ENCODE assay signal across 7 cellular contexts in the genomic region with DNA sequence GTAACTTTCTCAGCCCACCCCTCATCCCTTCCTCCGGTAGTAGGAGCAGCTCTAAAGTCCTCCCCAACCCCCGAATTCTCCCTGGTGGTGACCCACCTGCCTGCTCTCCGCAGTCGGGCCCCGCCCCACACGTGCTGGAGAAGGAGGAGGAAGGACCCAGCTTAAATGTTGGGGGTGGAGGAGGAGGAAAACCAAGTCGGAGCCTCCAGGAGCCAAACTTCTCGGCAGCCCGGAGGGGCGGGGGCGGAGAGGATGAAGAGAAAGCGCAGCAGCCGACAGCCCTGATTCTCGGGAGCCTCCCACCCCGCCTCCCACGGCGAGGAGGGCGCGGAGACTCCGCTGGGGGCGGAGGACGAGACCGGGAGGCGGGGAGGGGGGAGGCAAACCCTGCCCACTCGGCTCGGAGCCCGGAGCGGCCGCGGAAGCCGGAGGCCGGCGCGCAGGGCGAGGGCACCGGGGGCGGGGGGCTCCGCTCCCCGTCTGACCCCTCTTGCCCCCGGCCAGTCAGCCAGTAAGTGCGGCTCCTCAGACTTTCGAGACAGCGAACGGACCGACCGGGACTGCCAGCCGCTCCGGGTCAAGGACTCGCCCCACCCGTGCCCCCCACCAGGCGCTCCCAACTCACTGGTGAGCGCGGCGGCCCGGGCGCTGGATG. TPM values are rescaled to one million over a fixed set of nuclear protein-coding genes. Genes with fewer than 3 reads are reported as not detected.
DNase-seq lines count a peak whose midpoint lies in the region; ATAC-seq, FAIRE-seq and TF ChIP-seq lines count a peak whose summit lies in the region.

A gene with protein sequence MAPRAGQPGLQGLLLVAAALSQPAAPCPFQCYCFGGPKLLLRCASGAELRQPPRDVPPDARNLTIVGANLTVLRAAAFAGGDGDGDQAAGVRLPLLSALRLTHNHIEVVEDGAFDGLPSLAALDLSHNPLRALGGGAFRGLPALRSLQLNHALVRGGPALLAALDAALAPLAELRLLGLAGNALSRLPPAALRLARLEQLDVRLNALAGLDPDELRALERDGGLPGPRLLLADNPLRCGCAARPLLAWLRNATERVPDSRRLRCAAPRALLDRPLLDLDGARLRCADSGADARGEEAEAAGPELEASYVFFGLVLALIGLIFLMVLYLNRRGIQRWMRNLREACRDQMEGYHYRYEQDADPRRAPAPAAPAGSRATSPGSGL (plus strand): TSS at position 394 of the 655 bp plus-strand sequence. CDS start 276 bp downstream, outside the sequence.

- H3K27me3 Mint-ChIP-seq in WTC11 (ENCODE audit: low read depth), result peaks cover 70% of the 10 kb centered on the region

- peaks cover 27% of the 10 kb centered on the region for H3K4me1 Mint-ChIP-seq in WTC11

- peak; percentile 6 for ATAC-seq in WTC11
- ATAC-seq in pancreas, result no peak
- ATAC-seq in left lobe of liver, result no peak
- no peak for ATAC-seq in HG03097 (IDR thresholded peaks at IDR 0.05; ENCODE audit: low FRiP score, unreplicated experiment)

- intact Hi-C loops in esophagus squamous epithelium (cut with DNase I), result loop anchor here (10.0 kb wide), 1 partner anchor 316 kb away; no protein-coding TSS in a partner anchor
- intact Hi-C loops in pancreas (cut with DNase I), result loop anchor here in 1 of 3 donors (10.0 kb wide), 2 partner anchors 216 to 306 kb away; no protein-coding TSS in a partner anchor

- H3K9me3 ChIP-seq in esophagus squamous epithelium (no peaks in the 10 kb centered on the region), pancreas (no peaks in the 10 kb centered on the region)

- DNase-seq in HFF-Myc (ENCODE audit: extremely low read depth, low read depth), result no peak
- DNase-seq in WTC11 (ENCODE audit: low spot score), result peak; percentile 65
- DNase-seq in esophagus squamous epithelium (lab: John Stamatoyannopoulos, UW), result no peak
- DNase-seq in pancreas, result peak in 2 of 6 donors; percentile 69 to 70
- no peak for DNase-seq in inferior parietal cortex (ENCODE audit: extremely low spot score)
- no peak for DNase-seq in left lobe of liver (ENCODE audit: low spot score)

- H3K27me3 ChIP-seq in esophagus squamous epithelium (peaks cover 11 to 89% (median 16%) of the 10 kb centered on the region in 4 donors), pancreas (peaks cover 0 to 4% (median 0%) of the 10 kb centered on the region in 4 donors)

- no peak for TF ChIP-seq CTCF in HFF-Myc (IDR thresholded peaks at IDR 0.05; ENCODE audit: low read depth, low read length, missing control alignments)
- no peak for TF ChIP-seq CTCF in WTC11 (IDR thresholded peaks at IDR 0.05)
- TF ChIP-seq CTCF in esophagus squamous epithelium (IDR thresholded peaks at IDR 0.05), result no peak
- TF ChIP-seq CTCF in pancreas (IDR thresholded peaks at IDR 0.05), result no peak

- H3K9me3 Mint-ChIP-seq in WTC11, result no peaks in the 10 kb centered on the region

- TF ChIP-seq POLR2A in esophagus squamous epithelium (IDR thresholded peaks at IDR 0.05), result no peak

- WGBS in esophagus squamous epithelium, 2 donors, result 0 to 10% methylated on average over 2 to 3 of the region's 56 CpGs
- 6 to 16% methylated on average over 17 to 56 of the region's 56 CpGs for WGBS in pancreas, 2 donors

- POLR2A ChIA-PET in WTC11 (lab: Charles Lee), result interaction anchor here (1.1 kb wide), 1 partner anchor 100 kb away, joined by 3 read pairs; no protein-coding TSS in a partner anchor

- CTCF ChIA-PET in WTC11 (lab: Charles Lee), result interaction anchor here (0.6 to 7.6 kb wide), 21 partner anchors 9 to 311 kb away, joined by 3 to 191 read pairs (median 6); no protein-coding TSS in a partner anchor

- H3K36me3 Mint-ChIP-seq in WTC11, result no peaks in the 10 kb centered on the region

- H3K4me1 ChIP-seq in esophagus squamous epithelium (peaks cover 5 to 24% (median 20%) of the 10 kb centered on the region in 3 donors), pancreas (no peaks in the 10 kb centered on the region)

- H3K4me3 ChIP-seq in HFF-Myc (replicated peaks; ENCODE audit: low read depth, low read length) (peak within 1 kb of the TSS; percentile 33), esophagus squamous epithelium (peak within 1 kb of the TSS; percentile 25 to 69 (median 46)), pancreas (peak within 1 kb of the TSS in 3 of 4 donors; percentile 10 to 46 (median 32))

- no peak within 1 kb of the TSS for H3K27ac ChIP-seq in esophagus squamous epithelium
- no peak within 1 kb of the TSS for H3K27ac ChIP-seq in pancreas

- no peak within 1 kb of the TSS for H3K27ac Mint-ChIP-seq in WTC11

- H3K4me3 Mint-ChIP-seq in WTC11, result peak within 1 kb of the TSS; percentile 77

- no peak for FAIRE-seq in pancreas (lab: Jason Lieb, UNC)

- no peaks in the 10 kb centered on the region for H3K36me3 ChIP-seq in esophagus squamous epithelium
- no peaks in the 10 kb centered on the region for H3K36me3 ChIP-seq in pancreas

TF ChIP-seq in WTC11, 78 proteins besides CTCF, POLR2A, EP300 and RAD21 (continues in another document):
- TF ChIP-seq ZNF671 (CRISPR knock-in tag; IDR thresholded peaks at IDR 0.05) (no peak), RELA (CRISPR knock-in tag; IDR thresholded peaks at IDR 0.05; ENCODE audit: borderline replicate concordance) (no peak), ZNF138 (CRISPR knock-in tag; conservative IDR thresholded peaks at IDR 0.05) (no peak), ZNF263 (CRISPR knock-in tag; IDR thresholded peaks at IDR 0.05; ENCODE audit: low read depth) (peak; percentile 77), JUN (CRISPR knock-in tag; IDR thresholded peaks at IDR 0.05) (no peak), RORB (CRISPR knock-in tag; IDR thresholded peaks at IDR 0.05) (no peak), ZNF317 (CRISPR knock-in tag; IDR thresholded peaks at IDR 0.05; ENCODE audit: borderline replicate concordance, low read depth) (no peak), ETV6 (CRISPR knock-in tag; IDR thresholded peaks at IDR 0.05) (no peak)
- TF ChIP-seq, protein P1, sequence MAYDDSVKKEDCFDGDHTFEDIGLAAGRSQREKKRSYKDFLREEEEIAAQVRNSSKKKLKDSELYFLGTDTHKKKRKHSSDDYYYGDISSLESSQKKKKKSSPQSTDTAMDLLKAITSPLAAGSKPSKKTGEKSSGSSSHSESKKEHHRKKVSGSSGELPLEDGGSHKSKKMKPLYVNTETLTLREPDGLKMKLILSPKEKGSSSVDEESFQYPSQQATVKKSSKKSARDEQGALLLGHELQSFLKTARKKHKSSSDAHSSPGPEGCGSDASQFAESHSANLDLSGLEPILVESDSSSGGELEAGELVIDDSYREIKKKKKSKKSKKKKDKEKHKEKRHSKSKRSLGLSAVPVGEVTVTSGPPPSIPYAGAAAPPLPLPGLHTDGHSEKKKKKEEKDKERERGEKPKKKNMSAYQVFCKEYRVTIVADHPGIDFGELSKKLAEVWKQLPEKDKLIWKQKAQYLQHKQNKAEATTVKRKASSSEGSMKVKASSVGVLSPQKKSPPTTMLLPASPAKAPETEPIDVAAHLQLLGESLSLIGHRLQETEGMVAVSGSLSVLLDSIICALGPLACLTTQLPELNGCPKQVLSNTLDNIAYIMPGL (CRISPR knock-in tag; IDR thresholded peaks at IDR 0.05), result no peak
- TF ChIP-seq, protein P2, sequence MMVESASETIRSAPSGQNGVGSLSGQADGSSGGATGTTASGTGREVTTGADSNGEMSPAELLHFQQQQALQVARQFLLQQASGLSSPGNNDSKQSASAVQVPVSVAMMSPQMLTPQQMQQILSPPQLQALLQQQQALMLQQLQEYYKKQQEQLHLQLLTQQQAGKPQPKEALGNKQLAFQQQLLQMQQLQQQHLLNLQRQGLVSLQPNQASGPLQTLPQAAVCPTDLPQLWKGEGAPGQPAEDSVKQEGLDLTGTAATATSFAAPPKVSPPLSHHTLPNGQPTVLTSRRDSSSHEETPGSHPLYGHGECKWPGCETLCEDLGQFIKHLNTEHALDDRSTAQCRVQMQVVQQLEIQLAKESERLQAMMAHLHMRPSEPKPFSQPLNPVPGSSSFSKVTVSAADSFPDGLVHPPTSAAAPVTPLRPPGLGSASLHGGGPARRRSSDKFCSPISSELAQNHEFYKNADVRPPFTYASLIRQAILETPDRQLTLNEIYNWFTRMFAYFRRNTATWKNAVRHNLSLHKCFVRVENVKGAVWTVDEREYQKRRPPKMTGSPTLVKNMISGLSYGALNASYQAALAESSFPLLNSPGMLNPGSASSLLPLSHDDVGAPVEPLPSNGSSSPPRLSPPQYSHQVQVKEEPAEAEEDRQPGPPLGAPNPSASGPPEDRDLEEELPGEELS (CRISPR knock-in tag; IDR thresholded peaks at IDR 0.05), result no peak
- TF ChIP-seq, protein P3, sequence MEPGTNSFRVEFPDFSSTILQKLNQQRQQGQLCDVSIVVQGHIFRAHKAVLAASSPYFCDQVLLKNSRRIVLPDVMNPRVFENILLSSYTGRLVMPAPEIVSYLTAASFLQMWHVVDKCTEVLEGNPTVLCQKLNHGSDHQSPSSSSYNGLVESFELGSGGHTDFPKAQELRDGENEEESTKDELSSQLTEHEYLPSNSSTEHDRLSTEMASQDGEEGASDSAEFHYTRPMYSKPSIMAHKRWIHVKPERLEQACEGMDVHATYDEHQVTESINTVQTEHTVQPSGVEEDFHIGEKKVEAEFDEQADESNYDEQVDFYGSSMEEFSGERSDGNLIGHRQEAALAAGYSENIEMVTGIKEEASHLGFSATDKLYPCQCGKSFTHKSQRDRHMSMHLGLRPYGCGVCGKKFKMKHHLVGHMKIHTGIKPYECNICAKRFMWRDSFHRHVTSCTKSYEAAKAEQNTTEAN (CRISPR knock-in tag; IDR thresholded peaks at IDR 0.05), result no peak
- TF ChIP-seq, protein P4, sequence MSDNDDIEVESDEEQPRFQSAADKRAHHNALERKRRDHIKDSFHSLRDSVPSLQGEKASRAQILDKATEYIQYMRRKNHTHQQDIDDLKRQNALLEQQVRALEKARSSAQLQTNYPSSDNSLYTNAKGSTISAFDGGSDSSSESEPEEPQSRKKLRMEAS (CRISPR knock-in tag; IDR thresholded peaks at IDR 0.05), result peak; percentile 61; the same call in 1 of the 2 replicates
- TF ChIP-seq, protein P5, sequence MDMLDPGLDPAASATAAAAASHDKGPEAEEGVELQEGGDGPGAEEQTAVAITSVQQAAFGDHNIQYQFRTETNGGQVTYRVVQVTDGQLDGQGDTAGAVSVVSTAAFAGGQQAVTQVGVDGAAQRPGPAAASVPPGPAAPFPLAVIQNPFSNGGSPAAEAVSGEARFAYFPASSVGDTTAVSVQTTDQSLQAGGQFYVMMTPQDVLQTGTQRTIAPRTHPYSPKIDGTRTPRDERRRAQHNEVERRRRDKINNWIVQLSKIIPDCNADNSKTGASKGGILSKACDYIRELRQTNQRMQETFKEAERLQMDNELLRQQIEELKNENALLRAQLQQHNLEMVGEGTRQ (CRISPR knock-in tag; IDR thresholded peaks at IDR 0.05), result peak; percentile 15; the same call in 1 of the 2 replicates

RNA-seq across cellular contexts. Expression of the gene that starts here (rescaled TPM):
- total RNA-seq in WTC11 (2021), result 0.37 to 0.78 TPM (median 0.60 TPM) in 3 replicates
- under 1 TPM in 1 of 4 donors, not detected in 3; 0.09 TPM for total RNA-seq in esophagus squamous epithelium
- total RNA-seq in pancreas, result under 1 TPM in 5 of 6 donors, not detected in 1; 0.08 to 0.28 (median 0.12) TPM
- under 1 TPM; 0.04 to 0.07 TPM for polyA plus RNA-seq in pancreas
- total RNA-seq in left lobe of liver, result not detected

Comparison
In these comparisons a context has a peak if more than half of its experiments do, and no peak if none do; other contexts are left out.
1. Peak in DNase-seq and ATAC-seq in WTC11; RNA of the gene not detected or under 1 TPM.